ENCODE assay signal across 1 cellular context in genomic region chr7:36127075-36127740, GRCh38.
TF ChIP-seq lines count a peak whose summit lies in the region.

No MANE protein-coding gene starts in this region.

TF ChIP-seq in GM23338, 12 proteins besides CTCF, POLR2A, EP300 and RAD21 (continued from another document):
- TF ChIP-seq ZNF462 (CRISPR knock-in tag; IDR thresholded peaks at IDR 0.05) = no peak
- TF ChIP-seq JUNB (IDR thresholded peaks at IDR 0.05; ENCODE audit: unreplicated experiment) = no peak
- TF ChIP-seq ZNF331 (CRISPR knock-in tag; IDR thresholded peaks at IDR 0.05; ENCODE audit: low read depth) = no peak
- TF ChIP-seq NANOG (IDR thresholded peaks at IDR 0.05; ENCODE audit: borderline replicate concordance) = no peak
TF ChIP-seq in GM23338: peak in this region for 0.
